In genomic region chr17:48529191-48529979, GRCh38 we compare ENCODE assay signal across 35 cellular contexts. TPM values are rescaled to one million over a fixed set of nuclear protein-coding genes. Genes with fewer than 3 reads are reported as not detected.
DNase-seq lines count a peak whose midpoint lies in the region; FAIRE-seq lines count a peak whose summit lies in the region.
"Had no signal": no experiment of that assay in that cellular context is flagged by ENCODE, and none has a peak within 500 bp of the region (broad histone marks: within the 10 kb centered on the region; RNA-seq: fewer than 3 reads in every experiment).

No MANE protein-coding gene starts in this region.

- peak overlapping the region; percentile 11 for H3K4me3 ChIP-seq in ectodermal cell (ENCODE audit: insufficient read depth, low read depth, low read length)
- H3K4me3 ChIP-seq in mesodermal cell (ENCODE audit: extremely low read depth, insufficient read depth, low read length, poor library complexity, severe bottlenecking): no peak overlapping the region
- H3K4me3 ChIP-seq: adrenal gland, gastroesophageal sphincter, hepatocyte, sigmoid colon, tibial artery had no signal

- H3K27ac ChIP-seq in ectodermal cell (ENCODE audit: insufficient read depth, low read depth, low read length, poor library complexity, severe bottlenecking) (no peak overlapping the region), mesodermal cell (ENCODE audit: low read depth, low read length, severe bottlenecking) (peak overlapping the region; percentile 84)
- H3K27ac ChIP-seq: adrenal gland, C4-2B, gastroesophageal sphincter, hepatocyte, sigmoid colon, tibial artery had no signal

- peaks cover 98% of the 10 kb centered on the region for H3K27me3 ChIP-seq in ectodermal cell (ENCODE audit: control insufficient read depth, insufficient read depth, low read length, poor library complexity, severe bottlenecking)
- H3K27me3 ChIP-seq: adrenal gland, sigmoid colon had no signal

- H3K9me3 ChIP-seq in ectodermal cell (ENCODE audit: control insufficient read depth, low read length): no peaks in the 10 kb centered on the region
- H3K9me3 ChIP-seq in mesodermal cell (ENCODE audit: control insufficient read depth, low read length): no peaks in the 10 kb centered on the region
- H3K9me3 ChIP-seq: adrenal gland, gastroesophageal sphincter, sigmoid colon, tibial artery had no signal

- WGBS in ectodermal cell, 2 experiments: 71 to 72% methylated on average over 18 of the region's 18 CpGs
- WGBS in mesodermal cell (ENCODE audit: insufficient coverage in 2 of 2), 2 experiments: 57 to 74% methylated on average over 15 to 18 of the region's 18 CpGs

- H3K36me3 ChIP-seq in ectodermal cell (ENCODE audit: control insufficient read depth, insufficient read depth, low read length): no peaks in the 10 kb centered on the region
- no peaks in the 10 kb centered on the region for H3K36me3 ChIP-seq in mesodermal cell (ENCODE audit: control insufficient read depth, insufficient read depth, low read length)
- H3K36me3 ChIP-seq: adrenal gland, gastroesophageal sphincter, sigmoid colon, tibial artery had no signal

- H3K4me1 ChIP-seq in ectodermal cell (ENCODE audit: control insufficient read depth, insufficient read depth, low read length) (peaks cover 32% of the 10 kb centered on the region), mesodermal cell (ENCODE audit: control insufficient read depth, insufficient read depth, low read length, poor library complexity, severe bottlenecking) (peaks cover 26% of the 10 kb centered on the region)
- H3K4me1 ChIP-seq: adrenal gland, gastroesophageal sphincter had no signal

- no peak for DNase-seq in HTR-8/SVneo (ENCODE audit: insufficient read length, low spot score)
- peak; percentile 76 for DNase-seq in ureter (ENCODE audit: low spot score)
- no peak for DNase-seq in NCI-H1436 treated with DMSO at 0.1 percent for 48 hours (lab: John Stamatoyannopoulos, UW)
- DNase-seq in NCI-H345 treated with DMSO at 0.1 percent for 48 hours (lab: John Stamatoyannopoulos, UW; ENCODE audit: unreplicated experiment): no peak
- no peak for DNase-seq in activated CD8-positive, alpha-beta memory T cell treated with anti-CD3 and anti-CD28 coated beads, Interleukin-2, amount 50 U/mL, for 4 hours
- DNase-seq: activated CD4-positive, alpha-beta memory T cell treated with anti-CD3 and anti-CD28 coated beads for 36 hours; activated CD4-positive, CD25-positive, alpha-beta regulatory T cell treated with anti-CD3 and anti-CD28 coated beads, Interleukin-2, amount 50 U/mL, for 72 hours; activated naive CD4-positive, alpha-beta T cell treated with anti-CD3 and anti-CD28 coated beads, Interleukin-2, amount 10 ng/mL, durations not matched to agents 7 days and 5 days; adrenal gland; cerebellar nuclear complex; COR-L47; GDM1; Karpas-422; left cardiac atrium; NCI-H1417; NCI-H2029 treated with DMSO at 0.1 percent for 48 hours; NCI-H2227 treated with DMSO at 0.1 percent for 48 hours; NCI-H69; PC-3; sigmoid colon; stimulated activated CD4-positive, alpha-beta T cell treated with anti-CD3 and anti-CD28 coated beads, Interleukin-12 subunit alpha, Interleukin-12 subunit beta, amount 100 ng/mL, for 4 hours; stimulated activated CD4-positive, alpha-beta T cell treated with anti-CD3 and anti-CD28 coated beads, Interleukin-4, amount 100 ng/mL, for 1 hour; tibial artery had no signal

- FAIRE-seq in HTR-8/SVneo (lab: Jason Lieb, UNC): peak; percentile 77

RNA-seq across cellular contexts. Expression of gene HOXB1, which starts 1.4 kb away (rescaled TPM):
- 8.4 TPM for polyA plus RNA-seq in ectodermal cell (2013, experiment 1 of 4)
- 6.0 TPM for polyA plus RNA-seq in ectodermal cell (2013, experiment 2 of 4)
- 19.2 TPM for polyA plus RNA-seq in ectodermal cell (2013, experiment 3 of 4)
- 20.3 TPM for polyA plus RNA-seq in ectodermal cell (2013, experiment 4 of 4)
- 10.0 TPM for polyA plus RNA-seq in mesodermal cell (2013, experiment 1 of 2)
- 14.1 TPM for polyA plus RNA-seq in mesodermal cell (2013, experiment 2 of 2)
- 0.31 TPM for total RNA-seq in ureter
- total RNA-seq: activated CD4-positive, alpha-beta memory T cell treated with anti-CD3 and anti-CD28 coated beads for 36 hours; activated T-helper 1 cell treated with anti-CD3 and anti-CD28 coated beads, Interleukin-12 subunit alpha, Interleukin-12 subunit beta, Interleukin-2, Interleukin-4 antibody, amounts not matched to agents 30 ng/mL and 10 ng/mL and 1 ng/mL, durations not matched to agents 14 hours and 24 hours and 36 hours; adrenal gland; dermis microvascular lymphatic vessel endothelial cell; fibroblast of lung; gastroesophageal sphincter; H4; hepatocyte; left cardiac atrium; lung microvascular endothelial cell; PC-3; pulmonary artery endothelial cell; Right ventricle myocardium inferior had no signal
- polyA plus RNA-seq: adrenal gland, fibroblast of lung, hepatocyte had no signal

RNA-seq across cellular contexts. Expression of gene HOXB2, which starts 15.5 kb away (rescaled TPM):
- 14.8 TPM for polyA plus RNA-seq in ectodermal cell (2013, experiment 1 of 4)
- 8.5 TPM for polyA plus RNA-seq in ectodermal cell (2013, experiment 2 of 4)
- polyA plus RNA-seq in ectodermal cell (2013, experiment 3 of 4): 31.7 TPM
- 32.8 TPM for polyA plus RNA-seq in ectodermal cell (2013, experiment 4 of 4)
- polyA plus RNA-seq in mesodermal cell (2013, experiment 1 of 2): 53.6 TPM
- polyA plus RNA-seq in mesodermal cell (2013, experiment 2 of 2): 52.0 TPM
- 50.7 TPM for total RNA-seq in ureter

RNA-seq across cellular contexts. Expression of gene HOXB4, which starts 48.8 kb away (rescaled TPM):
- 0.50 TPM for polyA plus RNA-seq in ectodermal cell (2013, experiment 1 of 4)
- polyA plus RNA-seq in ectodermal cell (2013, experiment 2 of 4): 0.39 TPM
- polyA plus RNA-seq in ectodermal cell (2013, experiment 3 of 4): 1.8 TPM
- polyA plus RNA-seq in ectodermal cell (2013, experiment 4 of 4): 0.89 TPM
- polyA plus RNA-seq in mesodermal cell (2013, experiment 1 of 2): 6.6 TPM
- 7.8 TPM for polyA plus RNA-seq in mesodermal cell (2013, experiment 2 of 2)
- total RNA-seq in ureter: 28.7 TPM
